1 cellular context compared by ENCODE assay signal in genomic region chr19:11435057-11435832, GRCh38.
TF ChIP-seq lines count a peak whose summit lies in the region.

TSS of gene ODAD3 (minus strand) at chr19:11435121. CDS start at chr19:11435016, 105 bp downstream.
A gene with protein sequence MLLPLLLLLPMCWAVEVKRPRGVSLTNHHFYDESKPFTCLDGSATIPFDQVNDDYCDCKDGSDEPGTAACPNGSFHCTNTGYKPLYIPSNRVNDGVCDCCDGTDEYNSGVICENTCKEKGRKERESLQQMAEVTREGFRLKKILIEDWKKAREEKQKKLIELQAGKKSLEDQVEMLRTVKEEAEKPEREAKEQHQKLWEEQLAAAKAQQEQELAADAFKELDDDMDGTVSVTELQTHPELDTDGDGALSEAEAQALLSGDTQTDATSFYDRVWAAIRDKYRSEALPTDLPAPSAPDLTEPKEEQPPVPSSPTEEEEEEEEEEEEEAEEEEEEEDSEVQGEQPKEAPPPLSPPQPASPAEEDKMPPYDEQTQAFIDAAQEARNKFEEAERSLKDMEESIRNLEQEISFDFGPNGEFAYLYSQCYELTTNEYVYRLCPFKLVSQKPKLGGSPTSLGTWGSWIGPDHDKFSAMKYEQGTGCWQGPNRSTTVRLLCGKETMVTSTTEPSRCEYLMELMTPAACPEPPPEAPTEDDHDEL (plus strand): TSS chr19:11435635. CDS start chr19:11436118, 483 bp downstream.

TF ChIP-seq in GM12878, 131 proteins besides CTCF, POLR2A, EP300 and RAD21 (continued from another document and continues in another):
- no peak for TF ChIP-seq CEBPZ (IDR thresholded peaks at IDR 0.05; ENCODE audit: low read depth, low read length)
- peak; percentile 52 for TF ChIP-seq SMAD1 (IDR thresholded peaks at IDR 0.05; ENCODE audit: low read depth, partially characterized antibody)
- TF ChIP-seq CREM (IDR thresholded peaks at IDR 0.05; ENCODE audit: low read depth) = peak; percentile 97
- TF ChIP-seq, protein P1, sequence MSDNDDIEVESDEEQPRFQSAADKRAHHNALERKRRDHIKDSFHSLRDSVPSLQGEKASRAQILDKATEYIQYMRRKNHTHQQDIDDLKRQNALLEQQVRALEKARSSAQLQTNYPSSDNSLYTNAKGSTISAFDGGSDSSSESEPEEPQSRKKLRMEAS (IDR thresholded peaks at IDR 0.05; ENCODE audit: low read depth, low read length) = no peak
- no peak for TF ChIP-seq NFIC (IDR thresholded peaks at IDR 0.05; ENCODE audit: low read depth, low read length)
- no peak for TF ChIP-seq EZH2 (IDR thresholded peaks at IDR 0.05; ENCODE audit: borderline replicate concordance, control insufficient read depth, low read depth, low read length)
- no peak for TF ChIP-seq FOXK2 (IDR thresholded peaks at IDR 0.05)
- peak; percentile 75 for TF ChIP-seq MXI1 (IDR thresholded peaks at IDR 0.05; ENCODE audit: low read depth, low read length)
- TF ChIP-seq IRF3 (IDR thresholded peaks at IDR 0.05) = peak; percentile 26; the same call in 1 of the 2 replicates
- TF ChIP-seq, protein P2, sequence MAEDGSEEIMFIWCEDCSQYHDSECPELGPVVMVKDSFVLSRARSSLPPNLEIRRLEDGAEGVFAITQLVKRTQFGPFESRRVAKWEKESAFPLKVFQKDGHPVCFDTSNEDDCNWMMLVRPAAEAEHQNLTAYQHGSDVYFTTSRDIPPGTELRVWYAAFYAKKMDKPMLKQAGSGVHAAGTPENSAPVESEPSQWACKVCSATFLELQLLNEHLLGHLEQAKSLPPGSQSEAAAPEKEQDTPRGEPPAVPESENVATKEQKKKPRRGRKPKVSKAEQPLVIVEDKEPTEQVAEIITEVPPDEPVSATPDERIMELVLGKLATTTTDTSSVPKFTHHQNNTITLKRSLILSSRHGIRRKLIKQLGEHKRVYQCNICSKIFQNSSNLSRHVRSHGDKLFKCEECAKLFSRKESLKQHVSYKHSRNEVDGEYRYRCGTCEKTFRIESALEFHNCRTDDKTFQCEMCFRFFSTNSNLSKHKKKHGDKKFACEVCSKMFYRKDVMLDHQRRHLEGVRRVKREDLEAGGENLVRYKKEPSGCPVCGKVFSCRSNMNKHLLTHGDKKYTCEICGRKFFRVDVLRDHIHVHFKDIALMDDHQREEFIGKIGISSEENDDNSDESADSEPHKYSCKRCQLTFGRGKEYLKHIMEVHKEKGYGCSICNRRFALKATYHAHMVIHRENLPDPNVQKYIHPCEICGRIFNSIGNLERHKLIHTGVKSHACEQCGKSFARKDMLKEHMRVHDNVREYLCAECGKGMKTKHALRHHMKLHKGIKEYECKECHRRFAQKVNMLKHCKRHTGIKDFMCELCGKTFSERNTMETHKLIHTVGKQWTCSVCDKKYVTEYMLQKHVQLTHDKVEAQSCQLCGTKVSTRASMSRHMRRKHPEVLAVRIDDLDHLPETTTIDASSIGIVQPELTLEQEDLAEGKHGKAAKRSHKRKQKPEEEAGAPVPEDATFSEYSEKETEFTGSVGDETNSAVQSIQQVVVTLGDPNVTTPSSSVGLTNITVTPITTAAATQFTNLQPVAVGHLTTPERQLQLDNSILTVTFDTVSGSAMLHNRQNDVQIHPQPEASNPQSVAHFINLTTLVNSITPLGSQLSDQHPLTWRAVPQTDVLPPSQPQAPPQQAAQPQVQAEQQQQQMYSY (CRISPR knock-in tag; IDR thresholded peaks at IDR 0.05) = no peak
- peak; percentile 98 for TF ChIP-seq GABPA (IDR thresholded peaks at IDR 0.05; ENCODE audit: low read depth)
- TF ChIP-seq CHD1 (IDR thresholded peaks at IDR 0.05; ENCODE audit: low read depth, low read length) = no peak
- TF ChIP-seq, protein P3, sequence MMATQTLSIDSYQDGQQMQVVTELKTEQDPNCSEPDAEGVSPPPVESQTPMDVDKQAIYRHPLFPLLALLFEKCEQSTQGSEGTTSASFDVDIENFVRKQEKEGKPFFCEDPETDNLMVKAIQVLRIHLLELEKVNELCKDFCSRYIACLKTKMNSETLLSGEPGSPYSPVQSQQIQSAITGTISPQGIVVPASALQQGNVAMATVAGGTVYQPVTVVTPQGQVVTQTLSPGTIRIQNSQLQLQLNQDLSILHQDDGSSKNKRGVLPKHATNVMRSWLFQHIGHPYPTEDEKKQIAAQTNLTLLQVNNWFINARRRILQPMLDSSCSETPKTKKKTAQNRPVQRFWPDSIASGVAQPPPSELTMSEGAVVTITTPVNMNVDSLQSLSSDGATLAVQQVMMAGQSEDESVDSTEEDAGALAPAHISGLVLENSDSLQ (IDR thresholded peaks at IDR 0.05) = peak; percentile 98
- no peak for TF ChIP-seq ZBED1 (IDR thresholded peaks at IDR 0.05; ENCODE audit: borderline replicate concordance)
- TF ChIP-seq HDAC6 (IDR thresholded peaks at IDR 0.05; ENCODE audit: unreplicated experiment) = no peak
- TF ChIP-seq IKZF2 (IDR thresholded peaks at IDR 0.05) = peak; percentile 98
- TF ChIP-seq SMC3 (IDR thresholded peaks at IDR 0.05; ENCODE audit: borderline replicate concordance, low read length) = peak; percentile 12; the same call in 1 of the 2 replicates
- TF ChIP-seq KDM1A (IDR thresholded peaks at IDR 0.05; ENCODE audit: borderline replicate concordance) = no peak
- peak; percentile 49; the same call in 1 of the 2 replicates for TF ChIP-seq HDGF (IDR thresholded peaks at IDR 0.05)
- TF ChIP-seq, protein P4, sequence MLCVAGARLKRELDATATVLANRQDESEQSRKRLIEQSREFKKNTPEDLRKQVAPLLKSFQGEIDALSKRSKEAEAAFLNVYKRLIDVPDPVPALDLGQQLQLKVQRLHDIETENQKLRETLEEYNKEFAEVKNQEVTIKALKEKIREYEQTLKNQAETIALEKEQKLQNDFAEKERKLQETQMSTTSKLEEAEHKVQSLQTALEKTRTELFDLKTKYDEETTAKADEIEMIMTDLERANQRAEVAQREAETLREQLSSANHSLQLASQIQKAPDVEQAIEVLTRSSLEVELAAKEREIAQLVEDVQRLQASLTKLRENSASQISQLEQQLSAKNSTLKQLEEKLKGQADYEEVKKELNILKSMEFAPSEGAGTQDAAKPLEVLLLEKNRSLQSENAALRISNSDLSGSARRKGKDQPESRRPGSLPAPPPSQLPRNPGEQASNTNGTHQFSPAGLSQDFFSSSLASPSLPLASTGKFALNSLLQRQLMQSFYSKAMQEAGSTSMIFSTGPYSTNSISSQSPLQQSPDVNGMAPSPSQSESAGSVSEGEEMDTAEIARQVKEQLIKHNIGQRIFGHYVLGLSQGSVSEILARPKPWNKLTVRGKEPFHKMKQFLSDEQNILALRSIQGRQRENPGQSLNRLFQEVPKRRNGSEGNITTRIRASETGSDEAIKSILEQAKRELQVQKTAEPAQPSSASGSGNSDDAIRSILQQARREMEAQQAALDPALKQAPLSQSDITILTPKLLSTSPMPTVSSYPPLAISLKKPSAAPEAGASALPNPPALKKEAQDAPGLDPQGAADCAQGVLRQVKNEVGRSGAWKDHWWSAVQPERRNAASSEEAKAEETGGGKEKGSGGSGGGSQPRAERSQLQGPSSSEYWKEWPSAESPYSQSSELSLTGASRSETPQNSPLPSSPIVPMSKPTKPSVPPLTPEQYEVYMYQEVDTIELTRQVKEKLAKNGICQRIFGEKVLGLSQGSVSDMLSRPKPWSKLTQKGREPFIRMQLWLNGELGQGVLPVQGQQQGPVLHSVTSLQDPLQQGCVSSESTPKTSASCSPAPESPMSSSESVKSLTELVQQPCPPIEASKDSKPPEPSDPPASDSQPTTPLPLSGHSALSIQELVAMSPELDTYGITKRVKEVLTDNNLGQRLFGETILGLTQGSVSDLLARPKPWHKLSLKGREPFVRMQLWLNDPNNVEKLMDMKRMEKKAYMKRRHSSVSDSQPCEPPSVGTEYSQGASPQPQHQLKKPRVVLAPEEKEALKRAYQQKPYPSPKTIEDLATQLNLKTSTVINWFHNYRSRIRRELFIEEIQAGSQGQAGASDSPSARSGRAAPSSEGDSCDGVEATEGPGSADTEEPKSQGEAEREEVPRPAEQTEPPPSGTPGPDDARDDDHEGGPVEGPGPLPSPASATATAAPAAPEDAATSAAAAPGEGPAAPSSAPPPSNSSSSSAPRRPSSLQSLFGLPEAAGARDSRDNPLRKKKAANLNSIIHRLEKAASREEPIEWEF (IDR thresholded peaks at IDR 0.05; ENCODE audit: insufficient replicate concordance, low read depth, low read length) = no peak
- TF ChIP-seq ZBTB4 (CRISPR knock-in tag; IDR thresholded peaks at IDR 0.05) = peak; percentile 77; the same call in 1 of the 2 replicates
- TF ChIP-seq STAT3 (IDR thresholded peaks at IDR 0.05; ENCODE audit: low read depth, low read length) = no peak
- TF ChIP-seq POLR2AphosphoS2 (IDR thresholded peaks at IDR 0.05; ENCODE audit: low read depth, low read length) = peak; percentile 53; the same call in 1 of the 2 replicates
- TF ChIP-seq NBN (IDR thresholded peaks at IDR 0.05) = peak; percentile 91
- TF ChIP-seq CBFB (IDR thresholded peaks at IDR 0.05; ENCODE audit: low read depth) = peak; percentile 27; the same call in 1 of the 2 replicates
- peak; percentile 30; the same call in 1 of the 2 replicates for TF ChIP-seq SPI1 (IDR thresholded peaks at IDR 0.05; ENCODE audit: borderline replicate concordance, insufficient read depth, low read depth, low read length)
- no peak for TF ChIP-seq SREBF2 (IDR thresholded peaks at IDR 0.05; ENCODE audit: low read length)
- no peak for TF ChIP-seq TCF3 (IDR thresholded peaks at IDR 0.05; ENCODE audit: borderline replicate concordance, insufficient read depth, low read depth, low read length)
- TF ChIP-seq, protein P5, sequence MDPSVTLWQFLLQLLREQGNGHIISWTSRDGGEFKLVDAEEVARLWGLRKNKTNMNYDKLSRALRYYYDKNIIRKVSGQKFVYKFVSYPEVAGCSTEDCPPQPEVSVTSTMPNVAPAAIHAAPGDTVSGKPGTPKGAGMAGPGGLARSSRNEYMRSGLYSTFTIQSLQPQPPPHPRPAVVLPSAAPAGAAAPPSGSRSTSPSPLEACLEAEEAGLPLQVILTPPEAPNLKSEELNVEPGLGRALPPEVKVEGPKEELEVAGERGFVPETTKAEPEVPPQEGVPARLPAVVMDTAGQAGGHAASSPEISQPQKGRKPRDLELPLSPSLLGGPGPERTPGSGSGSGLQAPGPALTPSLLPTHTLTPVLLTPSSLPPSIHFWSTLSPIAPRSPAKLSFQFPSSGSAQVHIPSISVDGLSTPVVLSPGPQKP (IDR thresholded peaks at IDR 0.05; ENCODE audit: low read depth, low read length) = peak; percentile 91
- peak; percentile 72; the same call in 1 of the 2 replicates for TF ChIP-seq ESRRA (IDR thresholded peaks at IDR 0.05; ENCODE audit: low read length)
- no peak for TF ChIP-seq JUND (IDR thresholded peaks at IDR 0.05; ENCODE audit: low read depth, low read length)
- no peak for TF ChIP-seq NFXL1 (IDR thresholded peaks at IDR 0.05; ENCODE audit: borderline replicate concordance)
- TF ChIP-seq CHD4 (IDR thresholded peaks at IDR 0.05) = no peak
- peak; percentile 91 for TF ChIP-seq SIX5 (IDR thresholded peaks at IDR 0.05; ENCODE audit: low read depth, low read length, severe bottlenecking)
- no peak for TF ChIP-seq ZNF24 (IDR thresholded peaks at IDR 0.05)
- TF ChIP-seq KAT2A (conservative IDR thresholded peaks at IDR 0.05; ENCODE audit: control insufficient read depth, low read depth, low read length) = no peak
